Comparison of ENCODE assay signal across 8 cellular contexts in genomic region chr14:33950320-33951182, GRCh38. TPM values are rescaled to one million over a fixed set of nuclear protein-coding genes. Genes with fewer than 3 reads are reported as not detected.
A peak's percentile ranks its signal among the peaks of the same experiment; 100 is the strongest.
DNase-seq lines count a peak whose midpoint lies in the region; ATAC-seq and TF ChIP-seq lines count a peak whose summit lies in the region.

Gene EGLN3 (minus strand): TSS chr14:33951074. CDS start chr14:33950752, 322 bp downstream.

- H3K9ac ChIP-seq in MM.1S (ENCODE audit: low read length) (no peak within 1 kb of the TSS), iPS-15b (ENCODE audit: low read depth, low read length) (peak within 1 kb of the TSS; percentile 79)

- H3K36me3 ChIP-seq in H7 (replicated peaks; ENCODE audit: control insufficient read depth, insufficient read depth, low read length), result no peaks in the 10 kb centered on the region
- no peaks in the 10 kb centered on the region for H3K36me3 ChIP-seq in MM.1S (replicated peaks; ENCODE audit: insufficient read depth, low read length)
- no peaks in the 10 kb centered on the region for H3K36me3 ChIP-seq in brain microvascular endothelial cell (replicated peaks)
- H3K36me3 ChIP-seq in iPS-15b (ENCODE audit: control insufficient read depth, insufficient read depth, low read length), result no peaks in the 10 kb centered on the region

- H3K27me3 ChIP-seq in H7 (ENCODE audit: control insufficient read depth, insufficient read depth, low read length) (peaks cover 12% of the 10 kb centered on the region), MM.1S (replicated peaks; ENCODE audit: insufficient read depth, low read length) (no peaks in the 10 kb centered on the region), brain microvascular endothelial cell (replicated peaks) (peaks cover 23% of the 10 kb centered on the region), iPS-15b (ENCODE audit: control insufficient read depth, insufficient read depth, low read length) (peaks cover 14% of the 10 kb centered on the region)

- no peaks in the 10 kb centered on the region for H3K79me2 ChIP-seq in MM.1S (ENCODE audit: low read length)

- H3F3A ChIP-seq in MM.1S (ENCODE audit: insufficient read depth, low read length), result no peaks in the 10 kb centered on the region

- POLR2A ChIA-PET in GM10248 (lab: Yijun Ruan, JAX), result interaction anchor here (0.5 kb wide), 1 partner anchor 752 kb away, joined by 3 read pairs; no protein-coding TSS in a partner anchor

- H3K4me3 ChIP-seq in H7 (ENCODE audit: insufficient read depth, low read depth, low read length) (peak within 1 kb of the TSS; percentile 70), MM.1S (ENCODE audit: low read length) (peak within 1 kb of the TSS; percentile 60), brain microvascular endothelial cell (ENCODE audit: low read depth, low read length) (peak within 1 kb of the TSS; percentile 61), iPS-15b (ENCODE audit: low read depth, low read length) (peak within 1 kb of the TSS; percentile 90)

- TF ChIP-seq CTCF in GM10248 (IDR thresholded peaks at IDR 0.05; ENCODE audit: control extremely low read depth, extremely low read depth, low read depth, missing control alignments), result no peak
- TF ChIP-seq CTCF in MM.1S (IDR thresholded peaks at IDR 0.05; ENCODE audit: low read length), result no peak
- no peak for TF ChIP-seq CTCF in brain microvascular endothelial cell (IDR thresholded peaks at IDR 0.05; ENCODE audit: low read depth, low read length, missing control alignments)

- H3K9me3 ChIP-seq in MM.1S (replicated peaks; ENCODE audit: insufficient read depth, low read length) (no peaks in the 10 kb centered on the region), iPS-15b (ENCODE audit: control insufficient read depth, insufficient read depth, low read length) (no peaks in the 10 kb centered on the region)

- H3K27ac ChIP-seq in MM.1S (ENCODE audit: low read length), result no peak within 1 kb of the TSS
- H3K27ac ChIP-seq in brain microvascular endothelial cell, result no peak within 1 kb of the TSS

- no peaks in the 10 kb centered on the region for H4K20me1 ChIP-seq in MM.1S (ENCODE audit: insufficient read depth, low read length)

- H2AFZ ChIP-seq in MM.1S (ENCODE audit: low read length), result peak within 1 kb of the TSS; percentile 48; the same call in 1 of the 2 replicates

- H3K4me2 ChIP-seq in MM.1S (ENCODE audit: low read depth, low read length), result peak within 1 kb of the TSS; percentile 69

- in situ Hi-C loops in brain microvascular endothelial cell (cut with HindIII; ENCODE audit: low pct_ligation_motif_present, low sequenced_read_pairs), result no loop called here

- H3K9me2 ChIP-seq in MM.1S (replicated peaks; ENCODE audit: insufficient read depth, low read length), result no peaks in the 10 kb centered on the region

- CTCF ChIA-PET in GM10248 (lab: Yijun Ruan, JAX), result interaction anchor here (0.7 to 1.5 kb wide), 4 partner anchors 15 to 278 kb away, joined by 3 to 6 read pairs (median 4); no protein-coding TSS in a partner anchor

- ATAC-seq in sciatic nerve, result peak; percentile 99

- intact Hi-C loops in sciatic nerve (cut with DNase I), result no loop called here

- DNase-seq in GM10248 (ENCODE audit: extremely low spot score), result peak; percentile 86
- peak; percentile 96 for DNase-seq in H7
- DNase-seq in MM.1S, result peak; percentile 56
- peak; percentile 38 for DNase-seq in T-helper 9 cell
- peak; percentile 53 for DNase-seq in brain microvascular endothelial cell
- DNase-seq in sciatic nerve (ENCODE audit: low spot score), result peak; percentile 91
- DNase-seq in NK-92 treated with Interleukin-12 subunit alpha and Interleukin-12 subunit beta, amount 100 ng/mL, for 24 hours (lab: John Stamatoyannopoulos, UW), result no peak

- H3K4me1 ChIP-seq in MM.1S (ENCODE audit: low read length), result no peaks in the 10 kb centered on the region
- H3K4me1 ChIP-seq in iPS-15b (ENCODE audit: control insufficient read depth, insufficient read depth, low read length), result peaks cover 14% of the 10 kb centered on the region

RNA-seq across cellular contexts. Expression of gene EGLN3, which starts in this region (rescaled TPM):
- total RNA-seq in H7 (2014; rRNA removed; shearing (Covaris generic)), result 10.6 and 12.3 TPM in 2 replicates
- 10.9 TPM for total RNA-seq in sciatic nerve
